1 cellular context compared by ENCODE assay signal in genomic region chr10:131810805-131811137, GRCh38.
TF ChIP-seq lines count a peak whose summit lies in the region.

No MANE protein-coding gene starts in this region.

TF ChIP-seq in SK-N-SH treated with all-trans-retinoic acid at 6 μM for 48 hours, 23 proteins besides CTCF, POLR2A, EP300 and RAD21 (continued from another document):
- TF ChIP-seq, protein P1, sequence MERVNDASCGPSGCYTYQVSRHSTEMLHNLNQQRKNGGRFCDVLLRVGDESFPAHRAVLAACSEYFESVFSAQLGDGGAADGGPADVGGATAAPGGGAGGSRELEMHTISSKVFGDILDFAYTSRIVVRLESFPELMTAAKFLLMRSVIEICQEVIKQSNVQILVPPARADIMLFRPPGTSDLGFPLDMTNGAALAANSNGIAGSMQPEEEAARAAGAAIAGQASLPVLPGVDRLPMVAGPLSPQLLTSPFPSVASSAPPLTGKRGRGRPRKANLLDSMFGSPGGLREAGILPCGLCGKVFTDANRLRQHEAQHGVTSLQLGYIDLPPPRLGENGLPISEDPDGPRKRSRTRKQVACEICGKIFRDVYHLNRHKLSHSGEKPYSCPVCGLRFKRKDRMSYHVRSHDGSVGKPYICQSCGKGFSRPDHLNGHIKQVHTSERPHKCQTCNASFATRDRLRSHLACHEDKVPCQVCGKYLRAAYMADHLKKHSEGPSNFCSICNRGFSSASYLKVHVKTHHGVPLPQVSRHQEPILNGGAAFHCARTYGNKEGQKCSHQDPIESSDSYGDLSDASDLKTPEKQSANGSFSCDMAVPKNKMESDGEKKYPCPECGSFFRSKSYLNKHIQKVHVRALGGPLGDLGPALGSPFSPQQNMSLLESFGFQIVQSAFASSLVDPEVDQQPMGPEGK (CRISPR knock-in tag; IDR thresholded peaks at IDR 0.05; ENCODE audit: borderline replicate concordance): no peak
- no peak for TF ChIP-seq CSDC2 (CRISPR knock-in tag; IDR thresholded peaks at IDR 0.05)
- TF ChIP-seq ZC3H10 (CRISPR knock-in tag; IDR thresholded peaks at IDR 0.05): no peak
